10 cellular contexts compared by ENCODE assay signal in the genomic region with DNA sequence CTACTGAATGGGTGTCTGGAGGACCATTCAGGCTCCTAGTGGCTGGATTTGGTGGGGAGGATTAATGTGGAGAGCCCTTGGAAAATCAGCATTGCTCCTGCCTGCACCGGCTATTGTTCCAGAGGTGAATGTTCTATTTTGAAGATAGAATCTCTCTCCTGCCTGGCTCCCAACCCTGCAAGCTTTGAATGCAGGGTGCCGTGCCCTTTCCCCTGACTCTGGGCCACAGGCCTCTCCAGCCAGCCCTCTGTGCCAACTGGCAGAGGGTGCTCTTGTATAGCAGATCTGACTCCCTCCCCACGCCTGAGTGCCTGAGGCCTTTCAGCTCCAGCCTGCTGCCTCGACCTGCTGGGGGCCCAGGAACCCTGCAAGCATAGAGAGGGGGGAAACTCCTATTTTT.
DNase-seq lines count a peak whose midpoint lies in the region; ATAC-seq lines count a peak whose summit lies in the region.
"Had no signal": no experiment of that assay in that cellular context is flagged by ENCODE, and none has a peak within 500 bp of the region (broad histone marks: within the 10 kb centered on the region; RNA-seq: fewer than 3 reads in every experiment).

No MANE protein-coding gene starts in this region.

- no peaks in the 10 kb centered on the region for H3K4me1 ChIP-seq in NT2/D1 (ENCODE audit: insufficient read depth, insufficient read length)

- no peak overlapping the region for H3K4me3 ChIP-seq in NT2/D1 (ENCODE audit: insufficient read length, low read depth)

- no peak for ATAC-seq in GM18873 (IDR thresholded peaks at IDR 0.05; ENCODE audit: low FRiP score, unreplicated experiment)

- H3K27me3 ChIP-seq in NT2/D1 (ENCODE audit: insufficient read depth, insufficient read length), result peaks cover 3% of the 10 kb centered on the region

- H3K9me3 ChIP-seq in NT2/D1 (ENCODE audit: insufficient read depth, low read length), result no peaks in the 10 kb centered on the region

- H3K9ac ChIP-seq in NT2/D1 (ENCODE audit: insufficient read length, low read depth), result peak overlapping the region; percentile 32

- peak; percentile 1 for DNase-seq in stimulated activated CD4-positive, alpha-beta T cell treated with anti-CD3 and anti-CD28 coated beads, Interleukin-15, amount 100 ng/mL, for 24 hours
- DNase-seq in stimulated activated CD4-positive, alpha-beta T cell treated with anti-CD3 and anti-CD28 coated beads, Interleukin-1b, Interleukin-23, amount 100 ng/mL, for 48 hours, result no peak
- DNase-seq in NT2/D1 (ENCODE audit: low read depth, low spot score) (peak; percentile 30), iPS-NIHi11 (ENCODE audit: low spot score) (peak; percentile 63), NCI-H1048 (lab: John Stamatoyannopoulos, UW) (no peak), amniotic stem cell (lab: John Stamatoyannopoulos, UW) (no peak)
- DNase-seq in stimulated activated CD4-positive, alpha-beta T cell treated with anti-CD3 and anti-CD28 coated beads, Interleukin-4, amount 100 ng/mL, for 24 hours, result no peak
- DNase-seq: activated CD4-positive, alpha-beta T cell treated with anti-CD3 and anti-CD28 coated beads, Interleukin-2, amount 10 ng/mL, durations not matched to agents 24 days and 14 days; activated naive CD8-positive, alpha-beta T cell treated with anti-CD3 and anti-CD28 coated beads, Interleukin-2, amount 10 ng/mL, durations not matched to agents 7 days and 5 days had no signal

- no peaks in the 10 kb centered on the region for H3K36me3 ChIP-seq in NT2/D1 (ENCODE audit: insufficient read depth, insufficient read length, low read length)

Comparison
In these comparisons a context has a peak if more than half of its experiments do, and no peak if none do; other contexts are left out.
1. DNase-seq: peak in stimulated activated CD4-positive, alpha-beta T cell treated with anti-CD3 and anti-CD28 coated beads, Interleukin-15, amount 100 ng/mL, for 24 hours (single experiment), NT2/D1 (single experiment) and iPS-NIHi11 (single experiment); none in stimulated activated CD4-positive, alpha-beta T cell treated with anti-CD3 and anti-CD28 coated beads, Interleukin-1b, Interleukin-23, amount 100 ng/mL, for 48 hours (single experiment), NCI-H1048 (single experiment), stimulated activated CD4-positive, alpha-beta T cell treated with anti-CD3 and anti-CD28 coated beads, Interleukin-4, amount 100 ng/mL, for 24 hours (single experiment) and amniotic stem cell (single experiment).